Comparison of ENCODE assay signal across 16 cellular contexts in genomic region chr7:77822269-77822668, GRCh38. TPM values are rescaled to one million over a fixed set of nuclear protein-coding genes. Genes with fewer than 3 reads are reported as not detected.
DNase-seq lines count a peak whose midpoint lies in the region; ATAC-seq and TF ChIP-seq lines count a peak whose summit lies in the region.
"Had no signal": no experiment of that assay in that cellular context is flagged by ENCODE, and none has a peak within 500 bp of the region (broad histone marks: within the 10 kb centered on the region; RNA-seq: fewer than 3 reads in every experiment).

No MANE protein-coding gene starts in this region.

- peaks cover 5% of the 10 kb centered on the region for H3K36me3 ChIP-seq in IMR-90 (ENCODE audit: control insufficient read depth, insufficient read depth, low read length)
- peaks cover 0 to 14% of the 10 kb centered on the region in 2 donors for H3K36me3 ChIP-seq in vagina

- peaks cover 32 to 44% of the 10 kb centered on the region in 2 experiments for H3K79me1 ChIP-seq in IMR-90 (ENCODE audit: low read depth in 1 of 2, low read length in 2 of 2)

- BruUV-seq in IMR-90 (replicated peaks; lab: Mats Ljungman, UMichigan), result no TSS peak

- dilution Hi-C loops in IMR-90 (cut with HindIII; ENCODE audit: low sequenced_read_pairs, unreplicated experiment), result no loop called here

- H3K4me1 ChIP-seq in IMR-90 (ENCODE audit: control insufficient read depth, insufficient read depth, low read length) (no peaks in the 10 kb centered on the region; the same call in 1 of the 2 replicates), vagina (peaks cover 1% of the 10 kb centered on the region)

- H3K4me2 ChIP-seq in IMR-90 (ENCODE audit: low read depth, low read length), result no peak overlapping the region

- no peak overlapping the region for H2BK120ac ChIP-seq in IMR-90 (ENCODE audit: low read depth, low read length)

- no peak overlapping the region for H2BK15ac ChIP-seq in IMR-90 (ENCODE audit: low read depth, low read length)

- CTCF ChIA-PET in IMR-90 (lab: Yijun Ruan, JAX), result no interaction called here

- no peak overlapping the region for H4K5ac ChIP-seq in IMR-90 (ENCODE audit: low read depth, low read length)

- in situ Hi-C loops in IMR-90 (cut with MboI; ENCODE audit: low sequenced_read_pairs), result no loop called here

- 43% methylated on average over 1 of the region's 1 CpG; no CpG with 5 or more reads in 1 of the 2 experiments for WGBS in IMR-90 (ENCODE audit: extremely low coverage in 2 of 2, insufficient read length in 1 of 2), 2 experiments

- TF ChIP-seq CTCF in IMR-90 (conservative IDR thresholded peaks at IDR 0.05; ENCODE audit: low read depth, low read length) (no peak), vagina (IDR thresholded peaks at IDR 0.05) (no peak)

- H3K9ac ChIP-seq in IMR-90 (ENCODE audit: low read depth, low read length), result no peak overlapping the region

- TF ChIP-seq POLR2A in IMR-90 (IDR thresholded peaks at IDR 0.05; ENCODE audit: low read depth, low read length), result no peak
- no peak for TF ChIP-seq POLR2A in vagina (IDR thresholded peaks at IDR 0.05)

- H3K9me3 Mint-ChIP-seq in naive B cell, result peaks cover 11 to 89% (median 70%) of the 10 kb centered on the region in 7 donors
- peaks cover 23 to 47% (median 34%) of the 10 kb centered on the region in 6 donors for H3K9me3 Mint-ChIP-seq in immature natural killer cell

- H3K4me3 Mint-ChIP-seq in T-helper 17 cell (peak overlapping the region; percentile 10), naive B cell (peak overlapping the region in 6 of 8 donors; percentile 49 to 90 (median 68)), immature natural killer cell (no peak overlapping the region)

- H2BK20ac ChIP-seq in IMR-90 (ENCODE audit: low read depth, low read length), result no peak overlapping the region

- H3K56ac ChIP-seq in IMR-90 (ENCODE audit: extremely low read depth, insufficient read depth, low read length), result no peak overlapping the region

- no peak for TF ChIP-seq RAD21 in IMR-90 (IDR thresholded peaks at IDR 0.05; ENCODE audit: low read length)

- H2BK5ac ChIP-seq in IMR-90 (ENCODE audit: low read depth, low read length, poor library complexity, severe bottlenecking), result no peak overlapping the region

- H3K9me1 ChIP-seq in IMR-90 (ENCODE audit: insufficient read depth, low read length), result no peaks in the 10 kb centered on the region

- no peaks in the 10 kb centered on the region for H4K20me1 ChIP-seq in IMR-90 (ENCODE audit: insufficient read depth, low read length)

- no peak overlapping the region for H3K23ac ChIP-seq in IMR-90 (ENCODE audit: low read depth, low read length)

- no peak overlapping the region for H3K27ac ChIP-seq in IMR-90 (ENCODE audit: insufficient read depth, low read length)
- no peak overlapping the region for H3K27ac ChIP-seq in vagina
- H3K27ac ChIP-seq: RWPE1 had no signal

- H3K4ac ChIP-seq in IMR-90 (ENCODE audit: low read depth, low read length), result no peak overlapping the region

- H3K9me3 ChIP-seq in IMR-90 (ENCODE audit: control insufficient read depth, insufficient read depth, low read length) (peaks cover 26% of the 10 kb centered on the region), T-helper 17 cell (ENCODE audit: control insufficient read depth, low read length, poor library complexity, severe bottlenecking) (peaks cover 6% of the 10 kb centered on the region), vagina (peaks cover 36% of the 10 kb centered on the region)

- no peak overlapping the region for H3K4me3 ChIP-seq in IMR-90 (ENCODE audit: insufficient read depth, low read depth, low read length)
- no peak overlapping the region for H3K4me3 ChIP-seq in vagina

- H3K4me1 Mint-ChIP-seq in T-helper 17 cell (peaks cover 18% of the 10 kb centered on the region), naive B cell (peaks cover 59 to 86% (median 76%) of the 10 kb centered on the region in 3 donors), immature natural killer cell (peaks cover 21 to 53% of the 10 kb centered on the region in 2 donors)

- POLR2A ChIA-PET in IMR-90 (lab: Charles Lee; ENCODE audit: unreplicated experiment), result no interaction called here

- H3K18ac ChIP-seq in IMR-90 (ENCODE audit: low read depth, low read length), result no peak overlapping the region

- H2AK5ac ChIP-seq in IMR-90 (ENCODE audit: low read depth, low read length), result no peak overlapping the region

- peak overlapping the region; percentile 11 for H2AK9ac ChIP-seq in IMR-90 (replicated peaks; ENCODE audit: low read depth, low read length, poor library complexity)

- H4K8ac ChIP-seq in IMR-90 (ENCODE audit: low read depth in 2 of 2, low read length in 2 of 2), result no peak overlapping the region

- H3K27me3 ChIP-seq in IMR-90 (ENCODE audit: control insufficient read depth, insufficient read depth, low read length), result no peaks in the 10 kb centered on the region
- no peaks in the 10 kb centered on the region for H3K27me3 ChIP-seq in vagina

- no peak overlapping the region for H2AFZ ChIP-seq in IMR-90 (replicated peaks; ENCODE audit: low read length, poor library complexity)

- no peak overlapping the region for H4K91ac ChIP-seq in IMR-90 (ENCODE audit: insufficient read depth, low read depth, low read length)

- H3K36me3 Mint-ChIP-seq in T-helper 17 cell (ENCODE audit: low read depth) (peaks cover 6% of the 10 kb centered on the region), naive B cell (peaks cover 40 to 66% of the 10 kb centered on the region in 2 donors), immature natural killer cell (peaks cover 38 to 57% (median 54%) of the 10 kb centered on the region in 3 donors)

- intact Hi-C loops in IMR-90 (cut with micrococcal nuclease), result no loop called here
- intact Hi-C loops in Right ventricle myocardium inferior (cut with DNase I), result no loop called here
- intact Hi-C loops in vagina (cut with DNase I), result no loop called here

- H3K27ac Mint-ChIP-seq in T-helper 17 cell (no peak overlapping the region), naive B cell (peak overlapping the region in 5 of 6 donors; percentile 47 to 88 (median 76)), immature natural killer cell (no peak overlapping the region)

- peak; percentile 5 for DNase-seq in NCI-H748 (lab: John Stamatoyannopoulos, UW; ENCODE audit: unreplicated experiment)
- no peak for DNase-seq in NCI-H748 treated with DMSO at 0.1 percent for 48 hours (lab: John Stamatoyannopoulos, UW)
- DNase-seq in IMR-90, result no peak
- no peak for DNase-seq in T-helper 17 cell
- DNase-seq in naive B cell, result no peak
- DNase-seq in Right ventricle myocardium inferior (ENCODE audit: missing footprints), result no peak
- no peak for DNase-seq in vagina (ENCODE audit: extremely low spot score in 2 of 2)
- no peak for DNase-seq in immature natural killer cell
- DNase-seq: DMS79, GF-D8, NCI-H1436 treated with DMSO at 0.1 percent for 48 hours, NCI-H2081 treated with DMSO at 0.1 percent for 48 hours, NCI-H2227 treated with DMSO at 0.1 percent for 48 hours, NCI-H526 treated with DMSO at 0.1 percent for 48 hours, T-cell had no signal

- ATAC-seq in IMR-90 (ENCODE audit: low read depth) (no peak), T-helper 17 cell (no peak), naive B cell (ENCODE audit: low read depth in 2 of 2) (no peak), Right ventricle myocardium inferior (no peak)
- ATAC-seq: T-cell had no signal

- no peak overlapping the region for H3K14ac ChIP-seq in IMR-90 (replicated peaks; ENCODE audit: low read depth, low read length)

- H3K27me3 Mint-ChIP-seq in T-helper 17 cell, result no peaks in the 10 kb centered on the region
- no peaks in the 10 kb centered on the region for H3K27me3 Mint-ChIP-seq in naive B cell
- H3K27me3 Mint-ChIP-seq in immature natural killer cell (ENCODE audit: low read depth in 3 of 3), result peaks cover 0 to 2% (median 1%) of the 10 kb centered on the region in 3 donors
- H3K27me3 Mint-ChIP-seq: T-cell had no signal

TF ChIP-seq in IMR-90, 13 proteins besides CTCF, POLR2A, EP300 and RAD21 (continues in another document):
- TF ChIP-seq CHD1 (IDR thresholded peaks at IDR 0.05; ENCODE audit: low read depth, low read length) (no peak), ELK1 (IDR thresholded peaks at IDR 0.05; ENCODE audit: borderline replicate concordance, low read depth, low read length) (no peak), SMC3 (IDR thresholded peaks at IDR 0.05; ENCODE audit: low read depth, low read length) (no peak), BHLHE40 (IDR thresholded peaks at IDR 0.05; ENCODE audit: low read depth, low read length) (no peak), FOS (IDR thresholded peaks at IDR 0.05; ENCODE audit: low read depth, low read length) (no peak)
- TF ChIP-seq, protein P1, sequence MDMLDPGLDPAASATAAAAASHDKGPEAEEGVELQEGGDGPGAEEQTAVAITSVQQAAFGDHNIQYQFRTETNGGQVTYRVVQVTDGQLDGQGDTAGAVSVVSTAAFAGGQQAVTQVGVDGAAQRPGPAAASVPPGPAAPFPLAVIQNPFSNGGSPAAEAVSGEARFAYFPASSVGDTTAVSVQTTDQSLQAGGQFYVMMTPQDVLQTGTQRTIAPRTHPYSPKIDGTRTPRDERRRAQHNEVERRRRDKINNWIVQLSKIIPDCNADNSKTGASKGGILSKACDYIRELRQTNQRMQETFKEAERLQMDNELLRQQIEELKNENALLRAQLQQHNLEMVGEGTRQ (IDR thresholded peaks at IDR 0.05; ENCODE audit: low read depth, low read length), result no peak

RNA-seq across cellular contexts. Expression of gene PHTF2, which starts 23.7 kb away (rescaled TPM):
- total RNA-seq in IMR-90 (2012; rRNA removed) (65.5 and 69.9 TPM in 2 replicates), T-helper 17 cell (10 to 100 TPM; 68.1 to 69.9 TPM), Right ventricle myocardium inferior (21.5 TPM), vagina (12.0 TPM)
- polyA plus RNA-seq in IMR-90 (2012; rRNA removed) (21.7 and 28.3 TPM in 2 replicates), naive B cell (ENCODE audit: low read depth in 6 of 6) (10 to 100 TPM; 14.7 to 34.0 (median 23.8) TPM), immature natural killer cell (1 to 10 TPM; 4.1 to 9.3 (median 4.1) TPM)
- 4.6 and 5.1 TPM in 2 replicates for polyA plus RNA-seq in IMR-90 (2012; cell fraction: cytosol; rRNA removed)
- polyA plus RNA-seq in IMR-90 (2012; cell fraction: nucleus; rRNA removed; ENCODE audit: low replicate concordance), result 1.7 and 18.9 TPM in 2 replicates

RNA-seq across cellular contexts. Expression of gene TMEM60, which starts 24.0 kb away (rescaled TPM):
- total RNA-seq in IMR-90 (2012; rRNA removed), result 9.9 and 19.2 TPM in 2 replicates
- polyA plus RNA-seq in IMR-90 (2012; rRNA removed), result 15.0 and 17.2 TPM in 2 replicates
- 3.8 and 5.1 TPM in 2 replicates for polyA plus RNA-seq in IMR-90 (2012; cell fraction: cytosol; rRNA removed)
- polyA plus RNA-seq in IMR-90 (2012; cell fraction: nucleus; rRNA removed; ENCODE audit: low replicate concordance), result 0.62 and 5.5 TPM in 2 replicates
- total RNA-seq in T-helper 17 cell, result 1 to 10 TPM; 5.0 to 6.3 TPM
- polyA plus RNA-seq in naive B cell (ENCODE audit: low read depth in 6 of 6), result 10 to 100 TPM; 12.4 to 53.5 (median 29.6) TPM
- total RNA-seq in Right ventricle myocardium inferior, result 8.0 TPM
- 13.5 TPM for total RNA-seq in vagina
- 10 to 100 TPM in 2 of 3 donors, 1 to 10 TPM in 1; 7.9 to 22.6 (median 11.0) TPM for polyA plus RNA-seq in immature natural killer cell

Comparison
In these comparisons a context has a peak if more than half of its experiments do, and no peak if none do; other contexts are left out.
1. H3K27ac Mint-ChIP-seq: peak in naive B cell (5 of 6); none in T-helper 17 cell (single experiment) and immature natural killer cell (0 of 6).
2. H3K4me3 Mint-ChIP-seq: peak in T-helper 17 cell (single experiment) and naive B cell (6 of 8); none in immature natural killer cell (0 of 5).